Comparison of ENCODE assay signal across 2 cellular contexts in the genomic region with DNA sequence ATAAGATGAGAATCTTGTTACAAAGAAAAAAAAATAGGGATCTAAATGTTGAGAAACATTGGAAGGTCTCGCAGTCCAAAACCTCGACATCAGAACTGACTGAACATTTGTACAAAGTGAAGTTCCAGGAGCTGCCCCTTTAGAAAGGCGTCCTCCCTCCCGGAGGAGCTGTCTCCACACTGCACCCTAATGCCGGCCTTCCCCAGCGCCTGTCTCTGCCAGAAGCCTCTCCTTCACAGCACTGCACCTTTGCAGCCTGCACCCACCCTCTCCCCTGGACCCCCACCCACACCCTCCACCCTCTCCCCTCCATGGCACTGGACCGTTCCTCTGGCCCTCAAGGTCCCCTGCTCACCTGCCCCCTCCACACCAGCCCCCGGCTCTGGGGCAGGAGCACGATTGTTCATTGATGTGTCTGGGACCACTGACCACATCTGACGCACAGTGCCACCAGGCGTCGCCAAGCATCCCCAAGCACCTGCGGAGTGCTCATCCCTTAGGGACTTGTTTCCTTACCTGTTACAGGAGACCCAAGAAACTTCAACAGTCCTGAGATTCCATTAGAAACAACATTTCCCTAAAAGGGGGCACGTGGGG.
A peak's percentile ranks its signal among the peaks of the same experiment; 100 is the strongest.
TF ChIP-seq lines count a peak whose summit lies in the region.

No MANE protein-coding gene starts in this region.

TF ChIP-seq in HCT116, 20 proteins besides CTCF, POLR2A, EP300 and RAD21:
- TF ChIP-seq, protein P1, sequence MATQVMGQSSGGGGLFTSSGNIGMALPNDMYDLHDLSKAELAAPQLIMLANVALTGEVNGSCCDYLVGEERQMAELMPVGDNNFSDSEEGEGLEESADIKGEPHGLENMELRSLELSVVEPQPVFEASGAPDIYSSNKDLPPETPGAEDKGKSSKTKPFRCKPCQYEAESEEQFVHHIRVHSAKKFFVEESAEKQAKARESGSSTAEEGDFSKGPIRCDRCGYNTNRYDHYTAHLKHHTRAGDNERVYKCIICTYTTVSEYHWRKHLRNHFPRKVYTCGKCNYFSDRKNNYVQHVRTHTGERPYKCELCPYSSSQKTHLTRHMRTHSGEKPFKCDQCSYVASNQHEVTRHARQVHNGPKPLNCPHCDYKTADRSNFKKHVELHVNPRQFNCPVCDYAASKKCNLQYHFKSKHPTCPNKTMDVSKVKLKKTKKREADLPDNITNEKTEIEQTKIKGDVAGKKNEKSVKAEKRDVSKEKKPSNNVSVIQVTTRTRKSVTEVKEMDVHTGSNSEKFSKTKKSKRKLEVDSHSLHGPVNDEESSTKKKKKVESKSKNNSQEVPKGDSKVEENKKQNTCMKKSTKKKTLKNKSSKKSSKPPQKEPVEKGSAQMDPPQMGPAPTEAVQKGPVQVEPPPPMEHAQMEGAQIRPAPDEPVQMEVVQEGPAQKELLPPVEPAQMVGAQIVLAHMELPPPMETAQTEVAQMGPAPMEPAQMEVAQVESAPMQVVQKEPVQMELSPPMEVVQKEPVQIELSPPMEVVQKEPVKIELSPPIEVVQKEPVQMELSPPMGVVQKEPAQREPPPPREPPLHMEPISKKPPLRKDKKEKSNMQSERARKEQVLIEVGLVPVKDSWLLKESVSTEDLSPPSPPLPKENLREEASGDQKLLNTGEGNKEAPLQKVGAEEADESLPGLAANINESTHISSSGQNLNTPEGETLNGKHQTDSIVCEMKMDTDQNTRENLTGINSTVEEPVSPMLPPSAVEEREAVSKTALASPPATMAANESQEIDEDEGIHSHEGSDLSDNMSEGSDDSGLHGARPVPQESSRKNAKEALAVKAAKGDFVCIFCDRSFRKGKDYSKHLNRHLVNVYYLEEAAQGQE (IDR thresholded peaks at IDR 0.05; ENCODE audit: low read depth): no peak
- TF ChIP-seq EZH2phosphoT487 (IDR thresholded peaks at IDR 0.05; ENCODE audit: borderline replicate concordance): no peak
- TF ChIP-seq JUND (IDR thresholded peaks at IDR 0.05): no peak
- TF ChIP-seq SP1 (IDR thresholded peaks at IDR 0.05; ENCODE audit: low read depth): no peak
- no peak for TF ChIP-seq EZH2 (IDR thresholded peaks at IDR 0.05)
- no peak for TF ChIP-seq SIN3A (IDR thresholded peaks at IDR 0.05; ENCODE audit: low read depth)
- TF ChIP-seq, protein P2, sequence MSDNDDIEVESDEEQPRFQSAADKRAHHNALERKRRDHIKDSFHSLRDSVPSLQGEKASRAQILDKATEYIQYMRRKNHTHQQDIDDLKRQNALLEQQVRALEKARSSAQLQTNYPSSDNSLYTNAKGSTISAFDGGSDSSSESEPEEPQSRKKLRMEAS (IDR thresholded peaks at IDR 0.05): no peak
- TF ChIP-seq ZNF274 (IDR thresholded peaks at IDR 0.05; ENCODE audit: low read depth, low read length): no peak
- no peak for TF ChIP-seq ZFX (IDR thresholded peaks at IDR 0.05)
- no peak for TF ChIP-seq YY1 (IDR thresholded peaks at IDR 0.05; ENCODE audit: extremely low read depth, insufficient replicate concordance, low read depth, low read length)
- TF ChIP-seq POLR2AphosphoS5 (IDR thresholded peaks at IDR 0.05; ENCODE audit: low read depth, low read length): no peak
- TF ChIP-seq TCF7L2 (IDR thresholded peaks at IDR 0.05; ENCODE audit: borderline replicate concordance, extremely low read depth, insufficient read depth, insufficient read length): no peak
- TF ChIP-seq, protein P3, sequence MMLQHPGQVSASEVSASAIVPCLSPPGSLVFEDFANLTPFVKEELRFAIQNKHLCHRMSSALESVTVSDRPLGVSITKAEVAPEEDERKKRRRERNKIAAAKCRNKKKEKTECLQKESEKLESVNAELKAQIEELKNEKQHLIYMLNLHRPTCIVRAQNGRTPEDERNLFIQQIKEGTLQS (IDR thresholded peaks at IDR 0.05): no peak
- TF ChIP-seq FOSL1 (IDR thresholded peaks at IDR 0.05; ENCODE audit: low read depth): no peak

TF ChIP-seq in HepG2, 621 proteins besides CTCF, POLR2A, EP300 and RAD21 (continued from another document):
- TF ChIP-seq, protein P4, sequence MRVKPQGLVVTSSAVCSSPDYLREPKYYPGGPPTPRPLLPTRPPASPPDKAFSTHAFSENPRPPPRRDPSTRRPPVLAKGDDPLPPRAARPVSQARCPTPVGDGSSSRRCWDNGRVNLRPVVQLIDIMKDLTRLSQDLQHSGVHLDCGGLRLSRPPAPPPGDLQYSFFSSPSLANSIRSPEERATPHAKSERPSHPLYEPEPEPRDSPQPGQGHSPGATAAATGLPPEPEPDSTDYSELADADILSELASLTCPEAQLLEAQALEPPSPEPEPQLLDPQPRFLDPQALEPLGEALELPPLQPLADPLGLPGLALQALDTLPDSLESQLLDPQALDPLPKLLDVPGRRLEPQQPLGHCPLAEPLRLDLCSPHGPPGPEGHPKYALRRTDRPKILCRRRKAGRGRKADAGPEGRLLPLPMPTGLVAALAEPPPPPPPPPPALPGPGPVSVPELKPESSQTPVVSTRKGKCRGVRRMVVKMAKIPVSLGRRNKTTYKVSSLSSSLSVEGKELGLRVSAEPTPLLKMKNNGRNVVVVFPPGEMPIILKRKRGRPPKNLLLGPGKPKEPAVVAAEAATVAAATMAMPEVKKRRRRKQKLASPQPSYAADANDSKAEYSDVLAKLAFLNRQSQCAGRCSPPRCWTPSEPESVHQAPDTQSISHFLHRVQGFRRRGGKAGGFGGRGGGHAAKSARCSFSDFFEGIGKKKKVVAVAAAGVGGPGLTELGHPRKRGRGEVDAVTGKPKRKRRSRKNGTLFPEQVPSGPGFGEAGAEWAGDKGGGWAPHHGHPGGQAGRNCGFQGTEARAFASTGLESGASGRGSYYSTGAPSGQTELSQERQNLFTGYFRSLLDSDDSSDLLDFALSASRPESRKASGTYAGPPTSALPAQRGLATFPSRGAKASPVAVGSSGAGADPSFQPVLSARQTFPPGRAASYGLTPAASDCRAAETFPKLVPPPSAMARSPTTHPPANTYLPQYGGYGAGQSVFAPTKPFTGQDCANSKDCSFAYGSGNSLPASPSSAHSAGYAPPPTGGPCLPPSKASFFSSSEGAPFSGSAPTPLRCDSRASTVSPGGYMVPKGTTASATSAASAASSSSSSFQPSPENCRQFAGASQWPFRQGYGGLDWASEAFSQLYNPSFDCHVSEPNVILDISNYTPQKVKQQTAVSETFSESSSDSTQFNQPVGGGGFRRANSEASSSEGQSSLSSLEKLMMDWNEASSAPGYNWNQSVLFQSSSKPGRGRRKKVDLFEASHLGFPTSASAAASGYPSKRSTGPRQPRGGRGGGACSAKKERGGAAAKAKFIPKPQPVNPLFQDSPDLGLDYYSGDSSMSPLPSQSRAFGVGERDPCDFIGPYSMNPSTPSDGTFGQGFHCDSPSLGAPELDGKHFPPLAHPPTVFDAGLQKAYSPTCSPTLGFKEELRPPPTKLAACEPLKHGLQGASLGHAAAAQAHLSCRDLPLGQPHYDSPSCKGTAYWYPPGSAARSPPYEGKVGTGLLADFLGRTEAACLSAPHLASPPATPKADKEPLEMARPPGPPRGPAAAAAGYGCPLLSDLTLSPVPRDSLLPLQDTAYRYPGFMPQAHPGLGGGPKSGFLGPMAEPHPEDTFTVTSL (CRISPR knock-in tag; IDR thresholded peaks at IDR 0.05; ENCODE audit: borderline replicate concordance): no peak
- TF ChIP-seq KAT2B (IDR thresholded peaks at IDR 0.05; ENCODE audit: borderline replicate concordance, low read depth, low read length): no peak
- TF ChIP-seq SMC3 (IDR thresholded peaks at IDR 0.05; ENCODE audit: low read length): peak; percentile 32; the same call in 1 of the 2 replicates
- TF ChIP-seq ZNF577 (CRISPR knock-in tag; IDR thresholded peaks at IDR 0.05; ENCODE audit: borderline replicate concordance, low read depth): no peak
- TF ChIP-seq HNRNPK (IDR thresholded peaks at IDR 0.05; ENCODE audit: low read depth, low read length, poor library complexity, severe bottlenecking): peak; percentile 3
- TF ChIP-seq GTF2F1 (IDR thresholded peaks at IDR 0.05; ENCODE audit: low read length): no peak
- TF ChIP-seq RBFOX2 (IDR thresholded peaks at IDR 0.05; ENCODE audit: low read depth, low read length): no peak
- TF ChIP-seq STAG1 (CRISPR knock-in tag; IDR thresholded peaks at IDR 0.05): peak; percentile 38
- no peak for TF ChIP-seq SP4 (CRISPR knock-in tag; IDR thresholded peaks at IDR 0.05)
- TF ChIP-seq, protein P5, sequence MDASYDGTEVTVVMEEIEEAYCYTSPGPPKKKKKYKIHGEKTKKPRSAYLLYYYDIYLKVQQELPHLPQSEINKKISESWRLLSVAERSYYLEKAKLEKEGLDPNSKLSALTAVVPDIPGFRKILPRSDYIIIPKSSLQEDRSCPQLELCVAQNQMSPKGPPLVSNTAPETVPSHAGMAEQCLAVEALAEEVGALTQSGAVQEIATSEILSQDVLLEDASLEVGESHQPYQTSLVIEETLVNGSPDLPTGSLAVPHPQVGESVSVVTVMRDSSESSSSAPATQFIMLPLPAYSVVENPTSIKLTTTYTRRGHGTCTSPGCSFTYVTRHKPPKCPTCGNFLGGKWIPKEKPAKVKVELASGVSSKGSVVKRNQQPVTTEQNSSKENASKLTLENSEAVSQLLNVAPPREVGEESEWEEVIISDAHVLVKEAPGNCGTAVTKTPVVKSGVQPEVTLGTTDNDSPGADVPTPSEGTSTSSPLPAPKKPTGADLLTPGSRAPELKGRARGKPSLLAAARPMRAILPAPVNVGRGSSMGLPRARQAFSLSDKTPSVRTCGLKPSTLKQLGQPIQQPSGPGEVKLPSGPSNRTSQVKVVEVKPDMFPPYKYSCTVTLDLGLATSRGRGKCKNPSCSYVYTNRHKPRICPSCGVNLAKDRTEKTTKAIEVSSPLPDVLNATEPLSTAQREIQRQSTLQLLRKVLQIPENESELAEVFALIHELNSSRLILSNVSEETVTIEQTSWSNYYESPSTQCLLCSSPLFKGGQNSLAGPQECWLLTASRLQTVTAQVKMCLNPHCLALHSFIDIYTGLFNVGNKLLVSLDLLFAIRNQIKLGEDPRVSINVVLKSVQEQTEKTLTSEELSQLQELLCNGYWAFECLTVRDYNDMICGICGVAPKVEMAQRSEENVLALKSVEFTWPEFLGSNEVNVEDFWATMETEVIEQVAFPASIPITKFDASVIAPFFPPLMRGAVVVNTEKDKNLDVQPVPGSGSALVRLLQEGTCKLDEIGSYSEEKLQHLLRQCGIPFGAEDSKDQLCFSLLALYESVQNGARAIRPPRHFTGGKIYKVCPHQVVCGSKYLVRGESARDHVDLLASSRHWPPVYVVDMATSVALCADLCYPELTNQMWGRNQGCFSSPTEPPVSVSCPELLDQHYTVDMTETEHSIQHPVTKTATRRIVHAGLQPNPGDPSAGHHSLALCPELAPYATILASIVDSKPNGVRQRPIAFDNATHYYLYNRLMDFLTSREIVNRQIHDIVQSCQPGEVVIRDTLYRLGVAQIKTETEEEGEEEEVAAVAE (CRISPR knock-in tag; IDR thresholded peaks at IDR 0.05; ENCODE audit: borderline replicate concordance): no peak
- no peak for TF ChIP-seq ZNF766 (CRISPR knock-in tag; IDR thresholded peaks at IDR 0.05; ENCODE audit: borderline replicate concordance)
- TF ChIP-seq ZNF263 (CRISPR knock-in tag; IDR thresholded peaks at IDR 0.05): peak; percentile 81
- TF ChIP-seq NFE2L2 (IDR thresholded peaks at IDR 0.05; ENCODE audit: low read length): no peak
- TF ChIP-seq ZNF460 (CRISPR knock-in tag; IDR thresholded peaks at IDR 0.05; ENCODE audit: borderline replicate concordance): no peak
- no peak for TF ChIP-seq ZNF160 (CRISPR knock-in tag; IDR thresholded peaks at IDR 0.05)
